ENCODE assay signal across 8 cellular contexts in the genomic region with DNA sequence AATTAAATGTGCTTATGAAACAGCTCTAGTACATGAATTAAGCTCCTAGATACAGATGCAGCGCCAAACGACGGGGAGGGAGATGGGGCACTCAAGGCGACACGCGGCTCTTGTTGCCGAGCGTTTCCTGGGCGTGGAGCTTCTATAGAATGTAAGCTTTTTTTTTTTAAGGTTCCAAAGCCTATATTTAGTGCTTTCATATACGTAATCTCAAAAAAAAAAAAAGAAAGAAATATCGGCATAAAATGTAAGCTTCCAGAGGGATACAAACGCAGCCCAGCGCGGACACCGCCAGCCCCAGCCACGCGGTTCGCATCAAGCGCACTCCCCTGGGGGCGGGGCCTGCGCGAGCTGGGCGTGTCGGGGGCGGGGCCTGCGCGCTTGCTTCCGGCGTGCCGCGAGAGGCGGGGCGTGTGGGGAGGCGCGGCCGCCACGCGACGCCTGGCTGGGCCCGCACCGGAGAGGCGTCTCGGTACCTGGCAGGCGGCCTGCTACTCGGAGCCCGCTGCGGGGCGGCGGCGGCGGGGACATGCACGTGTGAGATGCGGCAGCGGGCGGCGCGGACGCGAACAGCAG. TPM values are rescaled to one million over a fixed set of nuclear protein-coding genes. Genes with fewer than 3 reads are reported as not detected.
DNase-seq lines count a peak whose midpoint lies in the region; ATAC-seq, FAIRE-seq and TF ChIP-seq lines count a peak whose summit lies in the region.

A gene with protein sequence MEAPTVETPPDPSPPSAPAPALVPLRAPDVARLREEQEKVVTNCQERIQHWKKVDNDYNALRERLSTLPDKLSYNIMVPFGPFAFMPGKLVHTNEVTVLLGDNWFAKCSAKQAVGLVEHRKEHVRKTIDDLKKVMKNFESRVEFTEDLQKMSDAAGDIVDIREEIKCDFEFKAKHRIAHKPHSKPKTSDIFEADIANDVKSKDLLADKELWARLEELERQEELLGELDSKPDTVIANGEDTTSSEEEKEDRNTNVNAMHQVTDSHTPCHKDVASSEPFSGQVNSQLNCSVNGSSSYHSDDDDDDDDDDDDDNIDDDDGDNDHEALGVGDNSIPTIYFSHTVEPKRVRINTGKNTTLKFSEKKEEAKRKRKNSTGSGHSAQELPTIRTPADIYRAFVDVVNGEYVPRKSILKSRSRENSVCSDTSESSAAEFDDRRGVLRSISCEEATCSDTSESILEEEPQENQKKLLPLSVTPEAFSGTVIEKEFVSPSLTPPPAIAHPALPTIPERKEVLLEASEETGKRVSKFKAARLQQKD (plus strand): TSS at position 412 of the 576 bp plus-strand sequence. CDS start 309 bp downstream, outside the sequence.

- no peak for TF ChIP-seq CTCF in astrocyte (IDR thresholded peaks at IDR 0.05; ENCODE audit: insufficient read depth, low read depth, low read length)
- no peak for TF ChIP-seq CTCF in hepatocyte (IDR thresholded peaks at IDR 0.05; ENCODE audit: poor library complexity)
- no peak for TF ChIP-seq CTCF in retinal pigment epithelial cell (conservative IDR thresholded peaks at IDR 0.05; ENCODE audit: low read depth, low read length)

- no peak for FAIRE-seq in astrocyte (lab: Jason Lieb, UNC)

- H3K79me2 ChIP-seq in astrocyte (ENCODE audit: insufficient read depth, low read length) (peaks cover 44% of the 10 kb centered on the region), hepatocyte (peaks cover 49% of the 10 kb centered on the region)

- peaks cover 11% of the 10 kb centered on the region for H3K4me1 Mint-ChIP-seq in astrocyte (ENCODE audit: low read depth, unreplicated experiment)

- H3K36me3 ChIP-seq in astrocyte (ENCODE audit: insufficient read depth, low read length) (no peaks in the 10 kb centered on the region), hepatocyte (replicated peaks; ENCODE audit: insufficient read depth, low read depth) (no peaks in the 10 kb centered on the region)

- H3K9me3 Mint-ChIP-seq in astrocyte (ENCODE audit: unreplicated experiment) = peaks cover 2% of the 10 kb centered on the region

- peak; percentile 88 for ATAC-seq in GM18502 (IDR thresholded peaks at IDR 0.05; ENCODE audit: poor library complexity, unreplicated experiment)
- ATAC-seq in HG02938 (IDR thresholded peaks at IDR 0.05; ENCODE audit: unreplicated experiment) = peak; percentile 80

- H3K27ac Mint-ChIP-seq in astrocyte (ENCODE audit: unreplicated experiment) = peak within 1 kb of the TSS; percentile 50

- H3K9ac ChIP-seq in astrocyte (ENCODE audit: low read length) = peak within 1 kb of the TSS; percentile 81

- DNase-seq in NCI-H187 treated with DMSO at 0.1 percent for 48 hours (lab: John Stamatoyannopoulos, UW) = peak; percentile 31
- peak; percentile 80 for DNase-seq in T-helper 22 cell (ENCODE audit: low read depth)
- DNase-seq in astrocyte (ENCODE audit: low read depth) = peak; percentile 53
- peak; percentile 95 for DNase-seq in hepatocyte (ENCODE audit: low spot score)
- DNase-seq in retinal pigment epithelial cell (ENCODE audit: low read depth) = peak; percentile 21
- DNase-seq in cortex of kidney (lab: John Stamatoyannopoulos, UW) = no peak

- H4K20me1 ChIP-seq in astrocyte (ENCODE audit: insufficient read depth, low read length) (peaks cover 28% of the 10 kb centered on the region), hepatocyte (ENCODE audit: insufficient read depth, poor library complexity, severe bottlenecking) (peaks cover 22% of the 10 kb centered on the region)

- H3K27me3 ChIP-seq in astrocyte (ENCODE audit: insufficient read depth, low read length) (no peaks in the 10 kb centered on the region), hepatocyte (no peaks in the 10 kb centered on the region)

- H3K4me1 ChIP-seq in astrocyte (ENCODE audit: insufficient read depth, low read length) (peaks cover 3% of the 10 kb centered on the region), hepatocyte (ENCODE audit: insufficient read depth) (peaks cover 23% of the 10 kb centered on the region)

- H3K4me3 Mint-ChIP-seq in astrocyte (ENCODE audit: unreplicated experiment) = peak within 1 kb of the TSS; percentile 96

- H3K36me3 Mint-ChIP-seq in astrocyte (ENCODE audit: low read depth, unreplicated experiment) = no peaks in the 10 kb centered on the region

- H3K4me2 ChIP-seq in astrocyte (ENCODE audit: low read length) (peak within 1 kb of the TSS; percentile 83), hepatocyte (peak within 1 kb of the TSS; percentile 79)

- H2AFZ ChIP-seq in astrocyte (ENCODE audit: low read depth, low read length) (peak within 1 kb of the TSS; percentile 86), hepatocyte (peak within 1 kb of the TSS; percentile 80)

- H3K27ac ChIP-seq in astrocyte (ENCODE audit: low read depth, low read length) (peak within 1 kb of the TSS; percentile 2), hepatocyte (peak within 1 kb of the TSS; percentile 80)

- H3K27me3 Mint-ChIP-seq in astrocyte (ENCODE audit: low read depth, unreplicated experiment) = peaks cover 10% of the 10 kb centered on the region

- WGBS in hepatocyte (ENCODE audit: low lambda C conversion rate, missing lambda C conversion rate) = under 1% methylated on average over 51 of the region's 59 CpGs

- H3K9me3 ChIP-seq in astrocyte (ENCODE audit: insufficient read depth, low read depth, low read length) (no peaks in the 10 kb centered on the region), hepatocyte (ENCODE audit: low read depth) (no peaks in the 10 kb centered on the region)

- peak within 1 kb of the TSS; percentile 84 for H3K4me3 ChIP-seq in astrocyte (ENCODE audit: insufficient read depth, low read depth, low read length)
- H3K4me3 ChIP-seq in hepatocyte = peak within 1 kb of the TSS; percentile 95
- H3K4me3 ChIP-seq in retinal pigment epithelial cell (ENCODE audit: low read length) = peak within 1 kb of the TSS; percentile 87

- H3K9me2 ChIP-seq in hepatocyte (replicated peaks; ENCODE audit: insufficient read depth) = no peaks in the 10 kb centered on the region

RNA-seq across cellular contexts. Expression of the gene that starts here (rescaled TPM):
- total RNA-seq in astrocyte (61.0 and 61.4 TPM in 2 replicates), hepatocyte (63.6 and 66.7 TPM in 2 replicates)
- 49.6 and 50.0 TPM in 2 replicates for polyA plus RNA-seq in hepatocyte
